8 cellular contexts compared by ENCODE assay signal in the genomic region with DNA sequence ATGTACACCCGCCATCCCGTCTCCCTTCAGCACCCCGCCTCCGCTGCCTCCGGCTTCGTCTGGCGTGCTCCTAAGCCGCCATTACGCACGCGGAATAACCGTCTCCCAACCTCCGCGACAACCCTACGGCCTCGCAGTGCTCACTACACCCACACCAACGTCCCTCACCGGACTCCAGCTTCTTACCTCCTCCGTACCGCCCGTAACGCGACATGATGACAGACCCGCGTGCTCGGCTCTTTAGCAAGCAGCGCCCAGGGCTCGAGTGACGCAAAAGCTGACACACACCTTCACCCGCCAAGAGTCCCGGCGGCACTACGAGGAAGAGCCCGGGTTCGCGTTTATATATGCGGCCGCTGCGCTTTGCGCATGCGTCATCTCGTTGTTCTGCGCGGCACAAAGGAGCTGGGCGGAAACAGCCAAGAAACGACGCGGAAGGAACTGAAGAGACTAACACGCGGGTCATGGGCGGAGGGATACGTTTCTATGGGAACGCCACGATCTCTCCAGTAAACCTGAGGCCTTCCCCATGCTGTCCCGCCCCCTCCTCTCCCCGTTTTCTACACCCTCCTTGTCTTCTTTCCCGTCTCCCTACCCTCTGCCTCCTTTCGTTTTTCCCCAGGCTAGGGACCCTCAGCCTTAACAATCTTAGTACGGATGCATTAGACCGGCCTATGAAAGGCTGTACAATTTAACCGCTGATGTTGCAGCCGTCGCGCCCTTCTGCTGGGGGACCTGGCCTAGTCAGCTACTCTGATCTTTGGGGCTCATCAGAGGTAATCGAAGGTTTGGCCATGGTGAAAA. TPM values are rescaled to one million over a fixed set of nuclear protein-coding genes. Genes with fewer than 3 reads are reported as not detected.
DNase-seq lines count a peak whose midpoint lies in the region; ATAC-seq and TF ChIP-seq lines count a peak whose summit lies in the region.

Gene SRSF7, minus strand, starts transcription at position 319 of the 804 bp plus-strand sequence. Its CDS starts 105 bp downstream, at position 214.

- H3K27ac Mint-ChIP-seq in activated CD4-positive, alpha-beta T cell treated with anti-CD3 and anti-CD28 coated beads, Interleukin-2, amount 10 ng/mL, durations not matched to agents 24 days and 14 days, result peak within 1 kb of the TSS; percentile 98

- H3K4me1 Mint-ChIP-seq in activated CD4-positive, alpha-beta T cell treated with anti-CD3 and anti-CD28 coated beads, Interleukin-2, amount 10 ng/mL, durations not matched to agents 24 days and 14 days, result peaks cover 45% of the 10 kb centered on the region

- intact Hi-C loops in activated CD4-positive, alpha-beta T cell treated with anti-CD3 and anti-CD28 coated beads, Interleukin-2, amount 10 ng/mL, durations not matched to agents 24 days and 14 days (cut with micrococcal nuclease), result loop anchor here (1.0 to 5.0 kb wide), 5 partner anchors 9 to 371 kb away; partner anchors contain the start of genes GEMIN6 and SOS1

- H3K27me3 ChIP-seq in BE2C, result no peaks in the 10 kb centered on the region
- no peaks in the 10 kb centered on the region for H3K27me3 ChIP-seq in layer of hippocampus (ENCODE audit: control insufficient read depth, insufficient read depth, low read length)

- peak; percentile 96 for DNase-seq in BE2C
- DNase-seq in GM19240 (ENCODE audit: insufficient read length, low spot score), result peak; percentile 98
- DNase-seq in NCI-H526 treated with DMSO at 0.1 percent for 48 hours (lab: John Stamatoyannopoulos, UW), result peak; percentile 98
- peak; percentile 99 for DNase-seq in activated CD4-positive, alpha-beta T cell treated with anti-CD3 and anti-CD28 coated beads, Interleukin-2, amount 10 ng/mL, durations not matched to agents 24 days and 14 days
- DNase-seq in coronary artery (ENCODE audit: low spot score), result peak; percentile 98
- DNase-seq in stimulated activated CD4-positive, alpha-beta T cell treated with anti-CD3 and anti-CD28 coated beads, Interleukin-1b, Interleukin-23, amount 100 ng/mL, for 4 hours (ENCODE audit: low read depth in 2 of 2), result peak; percentile 95 to 100

- H3K36me3 Mint-ChIP-seq in activated CD4-positive, alpha-beta T cell treated with anti-CD3 and anti-CD28 coated beads, Interleukin-2, amount 10 ng/mL, durations not matched to agents 24 days and 14 days (ENCODE audit: low read depth), result peaks cover 47% of the 10 kb centered on the region

- H3K27ac ChIP-seq in coronary artery (peak within 1 kb of the TSS; percentile 98 to 100), layer of hippocampus (ENCODE audit: low read depth, low read length) (peak within 1 kb of the TSS; percentile 99)

- H3K4me1 ChIP-seq in BE2C, result peaks cover 12% of the 10 kb centered on the region

- peak within 1 kb of the TSS; percentile 91 for H3K4me3 Mint-ChIP-seq in activated CD4-positive, alpha-beta T cell treated with anti-CD3 and anti-CD28 coated beads, Interleukin-2, amount 10 ng/mL, durations not matched to agents 24 days and 14 days

- H3K9me3 Mint-ChIP-seq in activated CD4-positive, alpha-beta T cell treated with anti-CD3 and anti-CD28 coated beads, Interleukin-2, amount 10 ng/mL, durations not matched to agents 24 days and 14 days, result no peaks in the 10 kb centered on the region

- H3K4me3 ChIP-seq in BE2C (ENCODE audit: low read depth, low read length) (peak within 1 kb of the TSS; percentile 79), coronary artery (peak within 1 kb of the TSS; percentile 99)

- no peaks in the 10 kb centered on the region for H3K9me3 ChIP-seq in BE2C

- peaks cover 44% of the 10 kb centered on the region for H3K36me3 ChIP-seq in BE2C

- H3K27me3 Mint-ChIP-seq in activated CD4-positive, alpha-beta T cell treated with anti-CD3 and anti-CD28 coated beads, Interleukin-2, amount 10 ng/mL, durations not matched to agents 24 days and 14 days, result peaks cover 2% of the 10 kb centered on the region

- ATAC-seq in HG03460 (IDR thresholded peaks at IDR 0.05; ENCODE audit: unreplicated experiment), result peak; percentile 79

- TF ChIP-seq CTCF in BE2C (IDR thresholded peaks at IDR 0.05; ENCODE audit: low read depth, low read length), result no peak
- no peak for TF ChIP-seq CTCF in coronary artery (IDR thresholded peaks at IDR 0.05)

RNA-seq across cellular contexts. Expression of gene SRSF7, which starts in this region (rescaled TPM):
- polyA plus RNA-seq in BE2C (2012; ENCODE audit: insufficient read depth, insufficient read length, low read depth), result 228 TPM
- 415 and 419 TPM in 2 replicates for total RNA-seq in activated CD4-positive, alpha-beta T cell treated with anti-CD3 and anti-CD28 coated beads, Interleukin-2, amount 10 ng/mL, durations not matched to agents 24 days and 14 days

Comparison
In these comparisons a context has a peak if more than half of its experiments do, and no peak if none do; other contexts are left out.
1. Peak in every context shown above with its lines: DNase-seq, ATAC-seq, H3K4me3 ChIP-seq and H3K27ac ChIP-seq.